ENCODE assay signal across 8 cellular contexts in the genomic region with DNA sequence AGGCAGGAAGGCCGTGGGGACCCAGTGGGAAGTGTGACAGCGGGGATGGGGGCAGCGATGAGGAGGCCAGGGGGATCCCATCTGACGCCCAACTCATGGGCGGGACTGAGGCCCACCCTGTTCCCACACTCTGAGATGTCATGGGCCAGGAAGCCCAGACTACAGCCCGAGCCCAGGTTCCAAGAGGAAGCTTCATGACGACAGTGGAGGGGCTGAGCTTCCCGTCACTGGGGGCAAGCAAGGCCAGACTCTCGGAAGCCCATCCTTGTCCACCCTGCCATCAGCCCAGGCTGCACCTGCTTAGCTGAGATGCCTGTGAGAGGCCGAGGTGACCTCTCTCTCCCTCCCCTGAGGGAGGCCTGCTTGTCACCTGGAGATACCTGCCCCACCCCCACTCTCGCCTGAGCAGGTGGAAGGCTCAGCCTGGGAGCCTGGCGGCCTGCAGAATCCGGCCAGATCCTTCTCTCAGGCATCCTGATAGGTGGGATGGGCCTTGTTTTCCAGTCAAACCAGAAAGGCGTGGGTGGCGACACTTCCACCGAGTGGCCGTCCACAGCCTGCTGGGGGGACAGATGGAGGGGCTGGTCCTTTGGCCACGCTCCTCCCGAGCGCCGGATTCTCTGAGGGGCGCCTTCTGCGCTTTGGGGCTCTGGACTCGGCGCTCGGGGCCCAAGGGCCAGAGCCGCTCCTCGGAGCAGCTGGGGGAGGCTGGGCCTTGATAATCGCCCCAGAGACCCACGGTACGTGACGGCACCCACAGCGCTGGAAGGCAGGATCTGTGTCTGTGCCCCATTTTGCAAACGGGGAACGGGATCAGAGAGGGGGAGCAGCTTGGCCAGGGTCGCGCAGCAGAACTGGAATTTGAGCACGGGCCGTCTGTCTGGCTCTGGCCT. TPM values are rescaled to one million over a fixed set of nuclear protein-coding genes. Genes with fewer than 3 reads are reported as not detected.
DNase-seq lines count a peak whose midpoint lies in the region; ATAC-seq, FAIRE-seq and TF ChIP-seq lines count a peak whose summit lies in the region.

No MANE protein-coding gene starts in this region.

- no peak for FAIRE-seq in GM12891 (lab: Jason Lieb, UNC)

- H3K4me2 ChIP-seq in SU-DHL-6 (ENCODE audit: low read depth, low read length, poor library complexity, severe bottlenecking): peak overlapping the region; percentile 76

- DNase-seq in GM12891 (ENCODE audit: insufficient read length, low spot score) (no peak), foreskin fibroblast (no peak), CD1c-positive myeloid dendritic cell (ENCODE audit: extremely low spot score) (no peak), OCI-M2 (lab: John Stamatoyannopoulos, UW; ENCODE audit: unreplicated experiment) (no peak)
- DNase-seq in stimulated activated CD8-positive, alpha-beta memory T cell treated with anti-CD3 and anti-CD28 coated beads, Interleukin-4, amount 100 ng/mL, for 48 hours: peak; percentile 39
- DNase-seq in activated CD4-positive, alpha-beta T cell treated with anti-CD3 and anti-CD28 coated beads for 1 hour: no peak

- no peaks in the 10 kb centered on the region for H3K9me2 ChIP-seq in SU-DHL-6 (replicated peaks; ENCODE audit: insufficient read depth, low read length)

- peak overlapping the region; percentile 31; the same call in 1 of the 2 replicates for H3K27ac ChIP-seq in SU-DHL-6 (ENCODE audit: low read depth, low read length)

- H2AFZ ChIP-seq in SU-DHL-6 (ENCODE audit: low read depth, low read length, severe bottlenecking): no peak overlapping the region

- H4K20me1 ChIP-seq in SU-DHL-6 (ENCODE audit: low read depth, low read length): peaks cover 16% of the 10 kb centered on the region; the same call in 1 of the 2 replicates

- H3K79me2 ChIP-seq in SU-DHL-6 (ENCODE audit: insufficient read depth, low read length): peaks cover 82% of the 10 kb centered on the region

- TF ChIP-seq CTCF in SU-DHL-6 (IDR thresholded peaks at IDR 0.05; ENCODE audit: insufficient read depth, low read length, poor library complexity, severe bottlenecking) (no peak), foreskin fibroblast (IDR thresholded peaks at IDR 0.05; ENCODE audit: low read depth, low read length) (no peak)

- H3K4me3 ChIP-seq in SU-DHL-6 (ENCODE audit: insufficient read depth, low read length, poor library complexity, severe bottlenecking): peak overlapping the region; percentile 24
- H3K4me3 ChIP-seq in foreskin fibroblast (ENCODE audit: low read depth in 1 of 2, low read length in 2 of 2): peak overlapping the region; percentile 14 to 22

- H3K27me3 ChIP-seq in SU-DHL-6 (ENCODE audit: low read length): no peaks in the 10 kb centered on the region

- ATAC-seq in GM21619 (IDR thresholded peaks at IDR 0.05; ENCODE audit: unreplicated experiment): no peak

- no peaks in the 10 kb centered on the region for H3F3A ChIP-seq in SU-DHL-6 (ENCODE audit: insufficient read depth)

- H3K36me3 ChIP-seq in SU-DHL-6 (ENCODE audit: low read length): no peaks in the 10 kb centered on the region

- no peaks in the 10 kb centered on the region for H3K9me3 ChIP-seq in SU-DHL-6 (ENCODE audit: insufficient read depth, low read length)

- TF ChIP-seq POLR2A in GM12891 (IDR thresholded peaks at IDR 0.05; ENCODE audit: low read depth, low read length): peak; percentile 13; the same call in 1 of the 2 replicates

- H3K9ac ChIP-seq in SU-DHL-6 (ENCODE audit: low read length): peak overlapping the region; percentile 99

TF ChIP-seq in GM12891, 5 proteins besides CTCF, POLR2A, EP300 and RAD21:
- TF ChIP-seq POLR2AphosphoS5 (IDR thresholded peaks at IDR 0.05; ENCODE audit: low read depth, low read length) (no peak; the same call in 1 of the 2 replicates), PAX5 (IDR thresholded peaks at IDR 0.05; ENCODE audit: insufficient read depth, low read length, severe bottlenecking) (no peak)

RNA-seq across cellular contexts. Expression of gene ZBTB7A, which starts 4.8 kb away (rescaled TPM):
- 7.3 TPM for polyA plus RNA-seq in GM12891 (2012; ENCODE audit: low read depth, missing spikeins)

RNA-seq across cellular contexts. Expression of gene PIAS4, which starts 54.4 kb away (rescaled TPM):
- 14.1 TPM for polyA plus RNA-seq in GM12891 (2012; ENCODE audit: low read depth, missing spikeins)
